ENCODE assay signal across 14 cellular contexts in genomic region chr2:237320801-237321563, GRCh38.
DNase-seq lines count a peak whose midpoint lies in the region; ATAC-seq and TF ChIP-seq lines count a peak whose summit lies in the region.
"Had no signal": no experiment of that assay in that cellular context is flagged by ENCODE, and none has a peak within 500 bp of the region (broad histone marks: within the 10 kb centered on the region; RNA-seq: fewer than 3 reads in every experiment).

No MANE protein-coding gene starts in this region.

- no peak overlapping the region for H3K4me2 ChIP-seq in PC-3 (ENCODE audit: low read length)

- no peaks in the 10 kb centered on the region for H3K9me3 ChIP-seq in Peyer's patch
- no peaks in the 10 kb centered on the region for H3K9me3 ChIP-seq in muscle layer of colon (ENCODE audit: low read length)
- no peaks in the 10 kb centered on the region for H3K9me3 ChIP-seq in testis
- H3K9me3 ChIP-seq in PC-3 (ENCODE audit: low read length), result no peaks in the 10 kb centered on the region

- H3K4me1 Mint-ChIP-seq in activated CD4-positive, alpha-beta memory T cell treated with anti-CD3 and anti-CD28 coated beads, Interleukin-2, amount 10 ng/mL, durations not matched to agents 7 days and 5 days, result no peaks in the 10 kb centered on the region

- H3K4me3 ChIP-seq in Peyer's patch, result no peak overlapping the region
- peak overlapping the region in 1 of 2 donors; percentile 8 for H3K4me3 ChIP-seq in muscle layer of colon (ENCODE audit: low read depth in 1 of 2, low read length in 2 of 2)
- H3K4me3 ChIP-seq in testis, result no peak overlapping the region
- H3K4me3 ChIP-seq in PC-3 (ENCODE audit: low read length), result no peak overlapping the region
- H3K4me3 ChIP-seq: SK-N-MC had no signal

- H3K27ac Mint-ChIP-seq in activated CD4-positive, alpha-beta memory T cell treated with anti-CD3 and anti-CD28 coated beads, Interleukin-2, amount 10 ng/mL, durations not matched to agents 7 days and 5 days, result no peak overlapping the region
- H3K27ac Mint-ChIP-seq: activated CD8-positive, alpha-beta T cell treated with anti-CD3 and anti-CD28 coated beads for 36 hours had no signal

- BruUV-seq in PC-3 (replicated peaks; lab: Mats Ljungman, UMichigan), result no TSS peak

- peak; percentile 82 for ATAC-seq in Right ventricle myocardium superior (ENCODE audit: poor library complexity)
- ATAC-seq in HG02938 (IDR thresholded peaks at IDR 0.05; ENCODE audit: unreplicated experiment), result no peak
- no peak for ATAC-seq in PC-3
- no peak for ATAC-seq in GM18873 (IDR thresholded peaks at IDR 0.05; ENCODE audit: low FRiP score, unreplicated experiment)
- ATAC-seq: activated CD8-positive, alpha-beta T cell treated with anti-CD3 and anti-CD28 coated beads for 36 hours; naive thymus-derived CD8-positive, alpha-beta T cell had no signal

- no peaks in the 10 kb centered on the region for H4K20me1 ChIP-seq in PC-3 (ENCODE audit: low read length)

- TF ChIP-seq CTCF in Peyer's patch (IDR thresholded peaks at IDR 0.05) (no peak), testis (IDR thresholded peaks at IDR 0.05) (no peak), PC-3 (conservative IDR thresholded peaks at IDR 0.05; ENCODE audit: low read depth, low read length) (no peak)

- H3F3A ChIP-seq in PC-3 (ENCODE audit: low read length, unreplicated experiment), result no peaks in the 10 kb centered on the region

- H3K79me2 ChIP-seq in PC-3 (ENCODE audit: low read length), result no peaks in the 10 kb centered on the region

- POLR2A ChIA-PET in PC-3 (lab: Charles Lee; ENCODE audit: unreplicated experiment), result interaction anchor here (0.6 kb wide), 1 partner anchor 591 kb away, joined by 3 read pairs; no protein-coding TSS in a partner anchor
- POLR2A ChIA-PET in activated CD4-positive, alpha-beta memory T cell treated with anti-CD3 and anti-CD28 coated beads, Interleukin-2, amount 10 ng/mL, durations not matched to agents 7 days and 5 days (lab: Charles Lee), result no interaction called here

- H3K4me3 Mint-ChIP-seq in activated CD4-positive, alpha-beta memory T cell treated with anti-CD3 and anti-CD28 coated beads, Interleukin-2, amount 10 ng/mL, durations not matched to agents 7 days and 5 days, result no peak overlapping the region
- H3K4me3 Mint-ChIP-seq: activated CD8-positive, alpha-beta T cell treated with anti-CD3 and anti-CD28 coated beads for 36 hours; naive thymus-derived CD8-positive, alpha-beta T cell had no signal

- H3K27ac ChIP-seq in Peyer's patch, result peak overlapping the region; percentile 6 to 77 (median 44)
- peak overlapping the region; percentile 95 for H3K27ac ChIP-seq in muscle layer of colon (ENCODE audit: low read depth, low read length)
- peak overlapping the region; percentile 79 to 90 for H3K27ac ChIP-seq in testis
- no peak overlapping the region for H3K27ac ChIP-seq in PC-3 (ENCODE audit: low read length)
- H3K27ac ChIP-seq: SK-N-MC had no signal

- peaks cover 0 to 7% (median 0%) of the 10 kb centered on the region in 4 donors for H3K4me1 ChIP-seq in Peyer's patch
- peaks cover 99% of the 10 kb centered on the region for H3K4me1 ChIP-seq in muscle layer of colon (ENCODE audit: insufficient read depth, low read length)
- peaks cover 42% of the 10 kb centered on the region for H3K4me1 ChIP-seq in testis
- no peaks in the 10 kb centered on the region for H3K4me1 ChIP-seq in PC-3 (ENCODE audit: insufficient read depth, low read length)

- no peaks in the 10 kb centered on the region for H3K36me3 Mint-ChIP-seq in activated CD4-positive, alpha-beta memory T cell treated with anti-CD3 and anti-CD28 coated beads, Interleukin-2, amount 10 ng/mL, durations not matched to agents 7 days and 5 days (ENCODE audit: low read depth)
- H3K36me3 Mint-ChIP-seq: naive thymus-derived CD8-positive, alpha-beta T cell had no signal

- CTCF ChIA-PET in PC-3 (lab: Charles Lee), result no interaction called here
- CTCF ChIA-PET in activated CD4-positive, alpha-beta memory T cell treated with anti-CD3 and anti-CD28 coated beads, Interleukin-2, amount 10 ng/mL, durations not matched to agents 7 days and 5 days (lab: Charles Lee), result no interaction called here

- no peaks in the 10 kb centered on the region for H3K9me2 ChIP-seq in PC-3 (replicated peaks; ENCODE audit: low read length)

- 54 to 57% methylated on average over 11 of the region's 11 CpGs for WGBS in testis, 2 donors

- no peaks in the 10 kb centered on the region for H3K9me3 Mint-ChIP-seq in activated CD4-positive, alpha-beta memory T cell treated with anti-CD3 and anti-CD28 coated beads, Interleukin-2, amount 10 ng/mL, durations not matched to agents 7 days and 5 days
- H3K9me3 Mint-ChIP-seq: activated CD8-positive, alpha-beta T cell treated with anti-CD3 and anti-CD28 coated beads for 36 hours; naive thymus-derived CD8-positive, alpha-beta T cell had no signal

- H3K36me3 ChIP-seq in Peyer's patch, result no peaks in the 10 kb centered on the region
- H3K36me3 ChIP-seq in muscle layer of colon (ENCODE audit: insufficient read depth, low read length), result peaks cover 20% of the 10 kb centered on the region
- H3K36me3 ChIP-seq in testis (ENCODE audit: low read depth, missing control alignments), result no peaks in the 10 kb centered on the region
- H3K36me3 ChIP-seq in PC-3 (ENCODE audit: low read depth, low read length), result no peaks in the 10 kb centered on the region

- H2AFZ ChIP-seq in PC-3 (ENCODE audit: low read length), result no peak overlapping the region

- no peak for TF ChIP-seq POLR2A in Peyer's patch (IDR thresholded peaks at IDR 0.05)
- no peak for TF ChIP-seq POLR2A in testis (IDR thresholded peaks at IDR 0.05)

- no peak overlapping the region for H3K9ac ChIP-seq in muscle layer of colon (ENCODE audit: low read length)
- H3K9ac ChIP-seq in PC-3 (ENCODE audit: low read length), result no peak overlapping the region

- DNase-seq in Peyer's patch, result peak in 1 of 3 donors; percentile 67
- peak; percentile 89 for DNase-seq in Right ventricle myocardium superior
- DNase-seq in testis, result peak; percentile 86
- no peak for DNase-seq in PC-3
- DNase-seq in activated CD4-positive, alpha-beta memory T cell treated with anti-CD3 and anti-CD28 coated beads, Interleukin-2, amount 10 ng/mL, durations not matched to agents 7 days and 5 days, result no peak
- DNase-seq: activated CD8-positive, alpha-beta T cell treated with anti-CD3 and anti-CD28 coated beads for 36 hours; activated effector memory CD4-positive, alpha-beta T cell treated with Interleukin-2 at 50 U/mL for 16 hours; naive thymus-derived CD8-positive, alpha-beta T cell; NCI-H2171 treated with DMSO at 0.1 percent for 48 hours; stimulated activated naive CD4-positive, alpha-beta T cell had no signal

- H3K27me3 Mint-ChIP-seq in activated CD4-positive, alpha-beta memory T cell treated with anti-CD3 and anti-CD28 coated beads, Interleukin-2, amount 10 ng/mL, durations not matched to agents 7 days and 5 days, result peaks cover 2% of the 10 kb centered on the region
- H3K27me3 Mint-ChIP-seq: activated CD8-positive, alpha-beta T cell treated with anti-CD3 and anti-CD28 coated beads for 36 hours had no signal

- intact Hi-C loops in Right ventricle myocardium superior (cut with DNase I), result loop anchor here (10.0 kb wide), 1 partner anchor 156 kb away; no protein-coding TSS in a partner anchor
- intact Hi-C loops in testis (cut with DNase I; ENCODE audit: low total_unique reads), result no loop called here
- intact Hi-C loops in PC-3 (cut with micrococcal nuclease), result loop anchor here (5.0 kb wide), 1 partner anchor 69 kb away; no protein-coding TSS in a partner anchor

- no peaks in the 10 kb centered on the region for H3K27me3 ChIP-seq in Peyer's patch
- H3K27me3 ChIP-seq in muscle layer of colon (ENCODE audit: control insufficient read depth in 1 of 2, insufficient read depth in 2 of 2, low read length in 2 of 2), result no peaks in the 10 kb centered on the region
- H3K27me3 ChIP-seq in testis, result no peaks in the 10 kb centered on the region
- H3K27me3 ChIP-seq in PC-3 (ENCODE audit: low read length), result no peaks in the 10 kb centered on the region

Comparison
In these comparisons a context has a peak if more than half of its experiments do, and no peak if none do; other contexts are left out.
1. DNase-seq: peak in Right ventricle myocardium superior (single experiment) and testis (single experiment); none in PC-3 (single experiment) and activated CD4-positive, alpha-beta memory T cell treated with anti-CD3 and anti-CD28 coated beads, Interleukin-2, amount 10 ng/mL, durations not matched to agents 7 days and 5 days (single experiment).